In genomic region chr16:2752035-2752849, GRCh38 we compare ENCODE assay signal across 8 cellular contexts. TPM values are rescaled to one million over a fixed set of nuclear protein-coding genes. Genes with fewer than 3 reads are reported as not detected.
A peak's percentile ranks its signal among the peaks of the same experiment; 100 is the strongest.
DNase-seq lines count a peak whose midpoint lies in the region; ATAC-seq and TF ChIP-seq lines count a peak whose summit lies in the region.

SRRM2 (plus strand) TSS chr16:2752638; CDS start chr16:2756365, 3,727 bp downstream.

- H3K27ac ChIP-seq in upper lobe of left lung: peak within 1 kb of the TSS; percentile 94 to 100 (median 100)

- TF ChIP-seq CTCF in upper lobe of left lung (IDR thresholded peaks at IDR 0.05): peak in 3 of 6 experiments; percentile 8 to 38 (median 27)

- H3K9me3 ChIP-seq in upper lobe of left lung: no peaks in the 10 kb centered on the region

- peak within 1 kb of the TSS; percentile 88 for H3K4me3 Mint-ChIP-seq in T-helper 1 cell treated with Interleukin-12 subunit alpha and Interleukin-12 subunit beta and Interleukin-4 antibody, amounts not matched to agents 30 μg/mL and 1 μg/mL, for 36 hours

- H3K4me1 ChIP-seq in upper lobe of left lung: peaks cover 41 to 45% (median 43%) of the 10 kb centered on the region in 4 donors

- intact Hi-C loops in left cardiac atrium (cut with DNase I) (no loop called here), posterior vena cava (cut with DNase I) (no loop called here)

- no peak for TF ChIP-seq EP300 in upper lobe of left lung (IDR thresholded peaks at IDR 0.05)

- ATAC-seq in GM18499 (IDR thresholded peaks at IDR 0.05; ENCODE audit: insufficient read depth, unreplicated experiment): peak; percentile 69
- ATAC-seq in HG02938 (IDR thresholded peaks at IDR 0.05; ENCODE audit: unreplicated experiment): peak; percentile 68
- ATAC-seq in left cardiac atrium: peak; percentile 95 to 96
- peak; percentile 96 to 98 for ATAC-seq in upper lobe of left lung (ENCODE audit: low FRiP score in 2 of 2)

- DNase-seq in NCI-H1694 treated with DMSO at 0.1 percent for 48 hours (lab: John Stamatoyannopoulos, UW) (peak; percentile 92), amniotic stem cell (lab: John Stamatoyannopoulos, UW) (peak; percentile 89), left cardiac atrium (peak; percentile 96), posterior vena cava (ENCODE audit: low spot score) (peak; percentile 98), upper lobe of left lung (peak; percentile 91 to 99)

- no peaks in the 10 kb centered on the region for H3K27me3 ChIP-seq in upper lobe of left lung

- H3K27me3 Mint-ChIP-seq in T-helper 1 cell treated with Interleukin-12 subunit alpha and Interleukin-12 subunit beta and Interleukin-4 antibody, amounts not matched to agents 30 μg/mL and 1 μg/mL, for 36 hours (ENCODE audit: low read depth): no peaks in the 10 kb centered on the region

- peak; percentile 80 to 100 (median 95) for TF ChIP-seq POLR2A in upper lobe of left lung (IDR thresholded peaks at IDR 0.05)

- H3K36me3 ChIP-seq in upper lobe of left lung: peaks cover 0 to 11% (median 4%) of the 10 kb centered on the region in 4 donors

- peak within 1 kb of the TSS; percentile 59 to 92 (median 80) for H3K4me3 ChIP-seq in upper lobe of left lung

- H3K27ac Mint-ChIP-seq in T-helper 1 cell treated with Interleukin-12 subunit alpha and Interleukin-12 subunit beta and Interleukin-4 antibody, amounts not matched to agents 30 μg/mL and 1 μg/mL, for 36 hours: peak within 1 kb of the TSS; percentile 96

- peaks cover 29% of the 10 kb centered on the region for H3K36me3 Mint-ChIP-seq in T-helper 1 cell treated with Interleukin-12 subunit alpha and Interleukin-12 subunit beta and Interleukin-4 antibody, amounts not matched to agents 30 μg/mL and 1 μg/mL, for 36 hours (ENCODE audit: low read depth)

- H3K9me3 Mint-ChIP-seq in T-helper 1 cell treated with Interleukin-12 subunit alpha and Interleukin-12 subunit beta and Interleukin-4 antibody, amounts not matched to agents 30 μg/mL and 1 μg/mL, for 36 hours: no peaks in the 10 kb centered on the region

- H3K4me1 Mint-ChIP-seq in T-helper 1 cell treated with Interleukin-12 subunit alpha and Interleukin-12 subunit beta and Interleukin-4 antibody, amounts not matched to agents 30 μg/mL and 1 μg/mL, for 36 hours (ENCODE audit: low read depth): peaks cover 48% of the 10 kb centered on the region

- WGBS in upper lobe of left lung, 2 donors: 4% methylated on average over 40 of the region's 99 CpGs; no CpG with 5 or more reads in 1 of the 2 donors

RNA-seq across cellular contexts. Expression of gene SRRM2, which starts in this region (rescaled TPM):
- total RNA-seq in left cardiac atrium (100 to 1,000 TPM; 266 to 321 TPM), posterior vena cava (100 to 1,000 TPM; 320 to 360 TPM), upper lobe of left lung (1,000 to 10,000 TPM in 2 of 6 donors, 100 to 1,000 TPM in 4; 317 to 3,815 (median 582) TPM)

Comparison
In these comparisons a context has a peak if more than half of its experiments do, and no peak if none do; other contexts are left out.
1. Peak in every context shown above with its lines: DNase-seq, ATAC-seq, H3K4me3 ChIP-seq and H3K27ac ChIP-seq.